15 cellular contexts compared by ENCODE assay signal in the genomic region with DNA sequence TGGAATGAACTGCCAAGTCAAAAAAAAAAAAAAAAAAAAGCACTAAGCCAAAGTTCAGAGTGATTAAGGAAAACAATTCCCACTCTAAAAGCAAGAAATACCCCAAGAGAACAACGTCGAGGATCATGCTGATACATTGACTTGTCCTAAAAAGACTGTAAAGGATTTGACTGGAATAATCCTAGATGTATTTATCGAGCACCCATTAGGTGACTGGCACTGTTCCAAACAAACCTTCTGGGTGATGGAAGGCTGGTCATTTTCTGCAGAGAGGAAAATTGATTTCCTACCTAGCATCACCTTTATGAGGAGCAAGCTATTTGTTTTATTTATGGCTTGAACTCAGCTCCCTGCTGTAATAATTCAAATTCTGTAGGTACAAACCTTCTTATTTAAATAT.
DNase-seq lines count a peak whose midpoint lies in the region; ATAC-seq lines count a peak whose summit lies in the region.
"Had no signal": no experiment of that assay in that cellular context is flagged by ENCODE, and none has a peak within 500 bp of the region (broad histone marks: within the 10 kb centered on the region; RNA-seq: fewer than 3 reads in every experiment).

No MANE protein-coding gene starts in this region.

- no peak overlapping the region for H3K27ac Mint-ChIP-seq in stimulated activated effector memory CD8-positive, alpha-beta T cell treated with anti-CD3 and anti-CD28 coated beads, Interleukin-12 subunit alpha, Interleukin-12 subunit beta, amount 100 ng/mL, for 72 hours
- H3K27ac Mint-ChIP-seq in stimulated activated naive CD8-positive, alpha-beta T cell treated with anti-CD3 and anti-CD28 coated beads, Interleukin-15, amount 100 ng/mL, for 72 hours: no peak overlapping the region
- H3K27ac Mint-ChIP-seq: GM23338; T-helper 2 cell treated with Interferon-gamma antibody and Interleukin-4, amounts not matched to agents 5 μg/mL and 100 μg/mL, for 36 hours had no signal

- peaks cover 23% of the 10 kb centered on the region for H3K9me3 Mint-ChIP-seq in stimulated activated effector memory CD8-positive, alpha-beta T cell treated with anti-CD3 and anti-CD28 coated beads, Interleukin-12 subunit alpha, Interleukin-12 subunit beta, amount 100 ng/mL, for 72 hours
- H3K9me3 Mint-ChIP-seq in stimulated activated naive CD8-positive, alpha-beta T cell treated with anti-CD3 and anti-CD28 coated beads, Interleukin-15, amount 100 ng/mL, for 72 hours: peaks cover 5 to 15% of the 10 kb centered on the region in 2 donors

- no peak for ATAC-seq in HG03139 (IDR thresholded peaks at IDR 0.05; ENCODE audit: unreplicated experiment)
- no peak for ATAC-seq in stimulated activated effector memory CD8-positive, alpha-beta T cell treated with anti-CD3 and anti-CD28 coated beads, Interleukin-12 subunit alpha, Interleukin-12 subunit beta, amount 100 ng/mL, for 72 hours
- ATAC-seq in stimulated activated naive CD8-positive, alpha-beta T cell treated with anti-CD3 and anti-CD28 coated beads, Interleukin-15, amount 100 ng/mL, for 72 hours: no peak
- ATAC-seq: GM23338, HCT116 had no signal

- no peaks in the 10 kb centered on the region for H3K4me1 Mint-ChIP-seq in stimulated activated effector memory CD8-positive, alpha-beta T cell treated with anti-CD3 and anti-CD28 coated beads, Interleukin-12 subunit alpha, Interleukin-12 subunit beta, amount 100 ng/mL, for 72 hours
- H3K4me1 Mint-ChIP-seq in stimulated activated naive CD8-positive, alpha-beta T cell treated with anti-CD3 and anti-CD28 coated beads, Interleukin-15, amount 100 ng/mL, for 72 hours: no peaks in the 10 kb centered on the region

- DNase-seq in DMS153 treated with DMSO at 0.1 percent for 48 hours (lab: John Stamatoyannopoulos, UW; ENCODE audit: unreplicated experiment) (peak; percentile 46), NCI-H1092 treated with DMSO at 0.1 percent for 48 hours (lab: John Stamatoyannopoulos, UW) (peak; percentile 21), NCI-H2081 treated with DMSO at 0.1 percent for 48 hours (lab: John Stamatoyannopoulos, UW) (peak; percentile 70), NCI-H748 treated with DMSO at 0.1 percent for 48 hours (lab: John Stamatoyannopoulos, UW) (peak; percentile 87)
- no peak for DNase-seq in stimulated activated effector memory CD8-positive, alpha-beta T cell treated with anti-CD3 and anti-CD28 coated beads, Interleukin-12 subunit alpha, Interleukin-12 subunit beta, amount 100 ng/mL, for 72 hours (ENCODE audit: low spot score in 2 of 2)
- no peak for DNase-seq in stimulated activated naive CD8-positive, alpha-beta T cell treated with anti-CD3 and anti-CD28 coated beads, Interleukin-15, amount 100 ng/mL, for 72 hours
- DNase-seq: ACHN, C1 segment of cervical spinal cord, KG1, MV-4-11, NCI-H187 had no signal

- H3K4me3 Mint-ChIP-seq in stimulated activated effector memory CD8-positive, alpha-beta T cell treated with anti-CD3 and anti-CD28 coated beads, Interleukin-12 subunit alpha, Interleukin-12 subunit beta, amount 100 ng/mL, for 72 hours: no peak overlapping the region
- H3K4me3 Mint-ChIP-seq in stimulated activated naive CD8-positive, alpha-beta T cell treated with anti-CD3 and anti-CD28 coated beads, Interleukin-15, amount 100 ng/mL, for 72 hours: no peak overlapping the region
- H3K4me3 Mint-ChIP-seq: GM23338; T-helper 2 cell treated with Interferon-gamma antibody and Interleukin-4, amounts not matched to agents 5 μg/mL and 100 μg/mL, for 36 hours had no signal

- H3K36me3 Mint-ChIP-seq in stimulated activated effector memory CD8-positive, alpha-beta T cell treated with anti-CD3 and anti-CD28 coated beads, Interleukin-12 subunit alpha, Interleukin-12 subunit beta, amount 100 ng/mL, for 72 hours: no peaks in the 10 kb centered on the region

- no peaks in the 10 kb centered on the region for H3K27me3 Mint-ChIP-seq in stimulated activated naive CD8-positive, alpha-beta T cell treated with anti-CD3 and anti-CD28 coated beads, Interleukin-15, amount 100 ng/mL, for 72 hours

Comparison
In these comparisons a context has a peak if more than half of its experiments do, and no peak if none do; other contexts are left out.
1. DNase-seq: peak in DMS153 treated with DMSO at 0.1 percent for 48 hours (single experiment), NCI-H1092 treated with DMSO at 0.1 percent for 48 hours (single experiment), NCI-H2081 treated with DMSO at 0.1 percent for 48 hours (single experiment) and NCI-H748 treated with DMSO at 0.1 percent for 48 hours (single experiment); none in stimulated activated effector memory CD8-positive, alpha-beta T cell treated with anti-CD3 and anti-CD28 coated beads, Interleukin-12 subunit alpha, Interleukin-12 subunit beta, amount 100 ng/mL, for 72 hours (0 of 2) and stimulated activated naive CD8-positive, alpha-beta T cell treated with anti-CD3 and anti-CD28 coated beads, Interleukin-15, amount 100 ng/mL, for 72 hours (0 of 2).